1 cellular context compared by ENCODE assay signal in genomic region chr1:93670141-93670540, GRCh38.
TF ChIP-seq lines count a peak whose summit lies in the region.

No MANE protein-coding gene starts in this region.

TF ChIP-seq in GM23338, 12 proteins besides CTCF, POLR2A, EP300 and RAD21 (continued from another document):
- TF ChIP-seq ETS1 (IDR thresholded peaks at IDR 0.05): no peak
- TF ChIP-seq CREB1 (CRISPR knock-in tag; IDR thresholded peaks at IDR 0.05; ENCODE audit: low read depth): no peak
- TF ChIP-seq ZNF331 (CRISPR knock-in tag; IDR thresholded peaks at IDR 0.05; ENCODE audit: low read depth): no peak
- no peak for TF ChIP-seq JUNB (IDR thresholded peaks at IDR 0.05; ENCODE audit: unreplicated experiment)
- TF ChIP-seq POLR2AphosphoS5 (IDR thresholded peaks at IDR 0.05; ENCODE audit: low read depth): no peak
- TF ChIP-seq STAT1 (IDR thresholded peaks at IDR 0.05; ENCODE audit: unreplicated experiment): no peak
- TF ChIP-seq, protein P1, sequence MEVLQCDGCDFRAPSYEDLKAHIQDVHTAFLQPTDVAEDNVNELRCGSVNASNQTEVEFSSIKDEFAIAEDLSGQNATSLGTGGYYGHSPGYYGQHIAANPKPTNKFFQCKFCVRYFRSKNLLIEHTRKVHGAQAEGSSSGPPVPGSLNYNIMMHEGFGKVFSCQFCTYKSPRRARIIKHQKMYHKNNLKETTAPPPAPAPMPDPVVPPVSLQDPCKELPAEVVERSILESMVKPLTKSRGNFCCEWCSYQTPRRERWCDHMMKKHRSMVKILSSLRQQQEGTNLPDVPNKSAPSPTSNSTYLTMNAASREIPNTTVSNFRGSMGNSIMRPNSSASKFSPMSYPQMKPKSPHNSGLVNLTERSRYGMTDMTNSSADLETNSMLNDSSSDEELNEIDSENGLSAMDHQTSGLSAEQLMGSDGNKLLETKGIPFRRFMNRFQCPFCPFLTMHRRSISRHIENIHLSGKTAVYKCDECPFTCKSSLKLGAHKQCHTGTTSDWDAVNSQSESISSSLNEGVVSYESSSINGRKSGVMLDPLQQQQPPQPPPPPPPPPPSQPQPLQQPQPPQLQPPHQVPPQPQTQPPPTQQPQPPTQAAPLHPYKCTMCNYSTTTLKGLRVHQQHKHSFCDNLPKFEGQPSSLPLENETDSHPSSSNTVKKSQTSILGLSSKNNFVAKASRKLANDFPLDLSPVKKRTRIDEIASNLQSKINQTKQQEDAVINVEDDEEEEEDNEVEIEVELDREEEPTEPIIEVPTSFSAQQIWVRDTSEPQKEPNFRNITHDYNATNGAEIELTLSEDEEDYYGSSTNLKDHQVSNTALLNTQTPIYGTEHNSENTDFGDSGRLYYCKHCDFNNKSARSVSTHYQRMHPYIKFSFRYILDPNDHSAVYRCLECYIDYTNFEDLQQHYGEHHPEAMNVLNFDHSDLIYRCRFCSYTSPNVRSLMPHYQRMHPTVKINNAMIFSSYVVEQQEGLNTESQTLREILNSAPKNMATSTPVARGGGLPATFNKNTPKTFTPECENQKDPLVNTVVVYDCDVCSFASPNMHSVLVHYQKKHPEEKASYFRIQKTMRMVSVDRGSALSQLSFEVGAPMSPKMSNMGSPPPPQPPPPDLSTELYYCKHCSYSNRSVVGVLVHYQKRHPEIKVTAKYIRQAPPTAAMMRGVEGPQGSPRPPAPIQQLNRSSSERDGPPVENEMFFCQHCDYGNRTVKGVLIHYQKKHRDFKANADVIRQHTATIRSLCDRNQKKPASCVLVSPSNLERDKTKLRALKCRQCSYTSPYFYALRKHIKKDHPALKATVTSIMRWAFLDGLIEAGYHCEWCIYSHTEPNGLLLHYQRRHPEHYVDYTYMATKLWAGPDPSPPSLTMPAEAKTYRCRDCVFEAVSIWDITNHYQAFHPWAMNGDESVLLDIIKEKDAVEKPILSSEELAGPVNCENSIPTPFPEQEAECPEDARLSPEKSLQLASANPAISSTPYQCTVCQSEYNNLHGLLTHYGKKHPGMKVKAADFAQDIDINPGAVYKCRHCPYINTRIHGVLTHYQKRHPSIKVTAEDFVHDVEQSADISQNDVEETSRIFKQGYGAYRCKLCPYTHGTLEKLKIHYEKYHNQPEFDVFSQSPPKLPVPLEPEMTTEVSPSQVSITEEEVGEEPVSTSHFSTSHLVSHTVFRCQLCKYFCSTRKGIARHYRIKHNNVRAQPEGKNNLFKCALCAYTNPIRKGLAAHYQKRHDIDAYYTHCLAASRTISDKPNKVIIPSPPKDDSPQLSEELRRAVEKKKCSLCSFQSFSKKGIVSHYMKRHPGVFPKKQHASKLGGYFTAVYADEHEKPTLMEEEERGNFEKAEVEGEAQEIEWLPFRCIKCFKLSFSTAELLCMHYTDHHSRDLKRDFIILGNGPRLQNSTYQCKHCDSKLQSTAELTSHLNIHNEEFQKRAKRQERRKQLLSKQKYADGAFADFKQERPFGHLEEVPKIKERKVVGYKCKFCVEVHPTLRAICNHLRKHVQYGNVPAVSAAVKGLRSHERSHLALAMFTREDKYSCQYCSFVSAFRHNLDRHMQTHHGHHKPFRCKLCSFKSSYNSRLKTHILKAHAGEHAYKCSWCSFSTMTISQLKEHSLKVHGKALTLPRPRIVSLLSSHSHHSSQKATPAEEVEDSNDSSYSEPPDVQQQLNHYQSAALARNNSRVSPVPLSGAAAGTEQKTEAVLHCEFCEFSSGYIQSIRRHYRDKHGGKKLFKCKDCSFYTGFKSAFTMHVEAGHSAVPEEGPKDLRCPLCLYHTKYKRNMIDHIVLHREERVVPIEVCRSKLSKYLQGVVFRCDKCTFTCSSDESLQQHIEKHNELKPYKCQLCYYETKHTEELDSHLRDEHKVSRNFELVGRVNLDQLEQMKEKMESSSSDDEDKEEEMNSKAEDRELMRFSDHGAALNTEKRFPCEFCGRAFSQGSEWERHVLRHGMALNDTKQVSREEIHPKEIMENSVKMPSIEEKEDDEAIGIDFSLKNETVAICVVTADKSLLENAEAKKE (CRISPR knock-in tag; IDR thresholded peaks at IDR 0.05): no peak
